27 cellular contexts compared by ENCODE assay signal in the genomic region with DNA sequence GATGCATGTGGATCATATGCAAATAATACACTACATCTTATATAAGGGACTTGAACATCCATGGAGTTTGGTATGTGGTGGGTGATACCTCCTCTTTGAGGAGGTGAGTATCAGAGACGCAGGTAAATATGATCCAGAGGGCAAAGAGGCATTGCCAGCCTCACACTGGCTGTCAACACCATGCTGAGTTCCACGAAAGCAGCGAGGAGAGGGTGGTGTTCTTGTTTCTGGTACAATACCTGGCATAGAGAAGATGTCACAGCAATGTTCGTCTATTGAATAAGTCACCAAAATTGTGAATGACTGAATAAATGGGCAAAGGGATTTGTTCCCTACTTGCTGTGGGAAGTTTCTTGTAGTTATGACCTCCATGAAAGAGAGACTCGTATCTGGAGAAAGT.
"Had no signal": no experiment of that assay in that cellular context is flagged by ENCODE, and none has a peak within 500 bp of the region (broad histone marks: within the 10 kb centered on the region; RNA-seq: fewer than 3 reads in every experiment).

No MANE protein-coding gene starts in this region.

- H3K9me3 ChIP-seq: testis, thoracic aorta, thyroid gland, upper lobe of right lung, uterus, vagina had no signal

- H3K36me3 ChIP-seq: suprapubic skin, thoracic aorta, thyroid gland, transverse colon, upper lobe of left lung, upper lobe of right lung, uterus, vagina had no signal

- H3K4me3 ChIP-seq: stomach, suprapubic skin, testis, thoracic aorta, thyroid gland, tibial artery, tibial nerve, transverse colon, upper lobe of left lung, upper lobe of right lung, uterus, vagina had no signal

- H3K27me3 ChIP-seq: stomach, suprapubic skin, testis, thyroid gland, tibial artery, tibial nerve, transverse colon, upper lobe of left lung, upper lobe of right lung, uterus, vagina had no signal

- H3K4me1 ChIP-seq: stomach, suprapubic skin, thyroid gland, tibial artery, tibial nerve, transverse colon, upper lobe of left lung, upper lobe of right lung, uterus, vagina had no signal

- H3K27ac ChIP-seq: stomach, suprapubic skin, testis, thoracic aorta, thyroid gland, tibial artery, tibial nerve, transverse colon, upper lobe of left lung, upper lobe of right lung, uterus, vagina had no signal

- DNase-seq: stimulated activated CD4-positive, alpha-beta T cell treated with anti-CD3 and anti-CD28 coated beads, Interleukin-2, amount 100 ng/mL, for 48 hours; stimulated activated CD4-positive, alpha-beta T cell treated with anti-CD3 and anti-CD28 coated beads, Interleukin-4, amount 100 ng/mL, for 1 hour; stimulated activated CD4-positive, alpha-beta T cell treated with anti-CD3 and anti-CD28 coated beads, Interleukin-4, amount 100 ng/mL, for 24 hours; stimulated activated CD4-positive, alpha-beta T cell treated with anti-CD3 and anti-CD28 coated beads, Interleukin-4, amount 100 ng/mL, for 4 hours; stimulated activated CD8-positive, alpha-beta memory T cell treated with anti-CD3 and anti-CD28 coated beads, Interleukin-4, amount 100 ng/mL, for 48 hours; stimulated activated naive B cell treated with anti-CD40 and anti-IgM and Interleukin-4, amounts not matched to agents 10 μg/mL and 1 μg/mL and 100 μg/mL, for 72 hours; stimulated activated naive CD4-positive, alpha-beta T cell; stimulated activated naive CD4-positive, alpha-beta T cell treated with Interleukin-2 at 50 U/mL for 16 hours; stimulated activated naive CD8-positive, alpha-beta T cell treated with anti-CD3 and anti-CD28 coated beads, Interleukin-15, amount 100 ng/mL, for 72 hours; stimulated activated naive CD8-positive, alpha-beta T cell treated with anti-CD3 and anti-CD28 coated beads, Interleukin-15, Interleukin-2, amounts not matched to agents 100 U/mL and 50 U/mL, for 24 hours; stomach; substantia nigra; testis; thyroid gland; tibial artery; transverse colon; trophoblast cell; upper lobe of left lung; upper lobe of right lung; uterus had no signal

- FAIRE-seq: urothelium cell line had no signal

- ATAC-seq: stimulated activated effector memory CD8-positive, alpha-beta T cell treated with anti-CD3 and anti-CD28 coated beads, Interleukin-12 subunit alpha, Interleukin-12 subunit beta, amount 100 ng/mL, for 72 hours; stimulated activated memory B cell treated with anti-CD40 and anti-IgM and Interleukin-4, amounts not matched to agents 10 μg/mL and 1 μg/mL and 100 μg/mL, for 72 hours; stimulated activated naive B cell treated with anti-CD40 and anti-IgM and Interleukin-4, amounts not matched to agents 10 μg/mL and 1 μg/mL and 100 μg/mL, for 72 hours; stimulated activated naive CD8-positive, alpha-beta T cell treated with anti-CD3 and anti-CD28 coated beads, Interleukin-15, amount 100 ng/mL, for 72 hours; stimulated activated naive CD8-positive, alpha-beta T cell treated with anti-CD3 and anti-CD28 coated beads, Interleukin-15, Interleukin-2, amounts not matched to agents 100 U/mL and 50 U/mL, for 24 hours; upper lobe of right lung had no signal
